ENCODE assay signal across 12 cellular contexts in the genomic region with DNA sequence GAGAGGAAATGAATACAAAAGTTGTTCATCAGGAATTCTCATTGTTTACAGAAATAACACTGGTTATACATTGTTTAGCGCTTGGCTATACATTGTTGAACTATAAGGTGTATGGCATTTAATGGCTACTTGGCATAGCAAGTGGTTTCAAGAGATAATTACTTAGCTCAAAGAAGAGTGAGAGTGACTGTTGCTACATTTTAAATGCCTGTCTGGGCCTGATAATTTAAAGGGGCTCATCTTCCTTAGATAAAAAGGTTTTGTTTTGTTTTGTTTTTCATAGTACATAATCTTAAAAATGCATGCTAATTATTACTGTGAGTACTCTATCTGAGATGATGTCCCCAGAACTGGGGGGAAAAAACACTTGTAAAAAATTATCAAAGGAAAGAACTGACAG. TPM values are rescaled to one million over a fixed set of nuclear protein-coding genes. Genes with fewer than 3 reads are reported as not detected.
DNase-seq lines count a peak whose midpoint lies in the region; ATAC-seq lines count a peak whose summit lies in the region.
"Had no signal": no experiment of that assay in that cellular context is flagged by ENCODE, and none has a peak within 500 bp of the region (broad histone marks: within the 10 kb centered on the region; RNA-seq: fewer than 3 reads in every experiment).

No MANE protein-coding gene starts in this region.

- peaks cover 46% of the 10 kb centered on the region for H3K4me1 Mint-ChIP-seq in activated T-cell treated with anti-CD3 and anti-CD28 coated beads, Interleukin-2, amount 50 U/mL, for 4 hours (ENCODE audit: low read depth)
- H3K4me1 Mint-ChIP-seq in activated naive CD8-positive, alpha-beta T cell treated with anti-CD3 and anti-CD28 coated beads for 36 hours: peaks cover 47% of the 10 kb centered on the region
- H3K4me1 Mint-ChIP-seq in memory B cell: peaks cover 24% of the 10 kb centered on the region

- peak overlapping the region; percentile 90 for H3K4me3 Mint-ChIP-seq in activated T-cell treated with anti-CD3 and anti-CD28 coated beads, Interleukin-2, amount 50 U/mL, for 4 hours
- H3K4me3 Mint-ChIP-seq in activated naive CD8-positive, alpha-beta T cell treated with anti-CD3 and anti-CD28 coated beads for 36 hours: peak overlapping the region; percentile 89
- no peak overlapping the region for H3K4me3 Mint-ChIP-seq in memory B cell

- H3K36me3 Mint-ChIP-seq in activated T-cell treated with anti-CD3 and anti-CD28 coated beads, Interleukin-2, amount 50 U/mL, for 4 hours (ENCODE audit: insufficient read depth): no peaks in the 10 kb centered on the region
- H3K36me3 Mint-ChIP-seq in activated naive CD8-positive, alpha-beta T cell treated with anti-CD3 and anti-CD28 coated beads for 36 hours: peaks cover 6% of the 10 kb centered on the region
- peaks cover 4% of the 10 kb centered on the region for H3K36me3 Mint-ChIP-seq in memory B cell

- DNase-seq in activated T-cell treated with anti-CD3 and anti-CD28 coated beads, Interleukin-2, amount 50 U/mL, for 4 hours: no peak
- no peak for DNase-seq in activated T-cell treated with anti-CD3 and anti-CD28 coated beads for 4 hours
- DNase-seq in activated naive CD8-positive, alpha-beta T cell treated with anti-CD3 and anti-CD28 coated beads for 36 hours: no peak
- no peak for DNase-seq in memory B cell (ENCODE audit: low spot score in 2 of 2)
- no peak for DNase-seq in DMS153 treated with DMSO at 0.1 percent for 48 hours (lab: John Stamatoyannopoulos, UW; ENCODE audit: unreplicated experiment)
- no peak for DNase-seq in putamen (ENCODE audit: low spot score)
- DNase-seq: activated CD4-positive, alpha-beta T cell treated with anti-CD3 and anti-CD28 coated beads, Interleukin-2, amount 10 ng/mL, durations not matched to agents 24 days and 14 days; H9; MM.1S had no signal

- H3K27me3 Mint-ChIP-seq in activated T-cell treated with anti-CD3 and anti-CD28 coated beads, Interleukin-2, amount 50 U/mL, for 4 hours (ENCODE audit: low read depth): no peaks in the 10 kb centered on the region
- H3K27me3 Mint-ChIP-seq in activated naive CD8-positive, alpha-beta T cell treated with anti-CD3 and anti-CD28 coated beads for 36 hours: no peaks in the 10 kb centered on the region
- H3K27me3 Mint-ChIP-seq in memory B cell: no peaks in the 10 kb centered on the region
- H3K27me3 Mint-ChIP-seq: activated CD4-positive, alpha-beta T cell treated with anti-CD3 and anti-CD28 coated beads, Interleukin-2, amount 10 ng/mL, durations not matched to agents 24 days and 14 days had no signal

- H3K27ac ChIP-seq in temporal lobe (ENCODE audit: low read depth, low read length): peak overlapping the region; percentile 17

- no peak for ATAC-seq in activated T-cell treated with anti-CD3 and anti-CD28 coated beads, Interleukin-2, amount 50 U/mL, for 4 hours
- ATAC-seq in memory B cell (ENCODE audit: low read depth) (no peak), HG03025 (IDR thresholded peaks at IDR 0.05; ENCODE audit: low FRiP score, unreplicated experiment) (no peak)

- H3K27ac Mint-ChIP-seq in activated naive CD8-positive, alpha-beta T cell treated with anti-CD3 and anti-CD28 coated beads for 36 hours: no peak overlapping the region
- peak overlapping the region; percentile 99 for H3K27ac Mint-ChIP-seq in memory B cell
- H3K27ac Mint-ChIP-seq: H9 had no signal

- H3K9me3 Mint-ChIP-seq in activated T-cell treated with anti-CD3 and anti-CD28 coated beads, Interleukin-2, amount 50 U/mL, for 4 hours: no peaks in the 10 kb centered on the region
- H3K9me3 Mint-ChIP-seq in activated naive CD8-positive, alpha-beta T cell treated with anti-CD3 and anti-CD28 coated beads for 36 hours: no peaks in the 10 kb centered on the region
- no peaks in the 10 kb centered on the region for H3K9me3 Mint-ChIP-seq in memory B cell
- H3K9me3 Mint-ChIP-seq: activated CD4-positive, alpha-beta T cell treated with anti-CD3 and anti-CD28 coated beads, Interleukin-2, amount 10 ng/mL, durations not matched to agents 24 days and 14 days; H9 had no signal

RNA-seq across cellular contexts. Expression of a gene that starts 1.5 kb away (rescaled TPM):
- total RNA-seq in activated T-cell treated with anti-CD3 and anti-CD28 coated beads, Interleukin-2, amount 50 U/mL, for 4 hours: 10 to 100 TPM; 13.1 to 18.2 (median 16.3) TPM
- total RNA-seq in activated naive CD8-positive, alpha-beta T cell treated with anti-CD3 and anti-CD28 coated beads for 36 hours: 10 to 100 TPM; 12.9 to 16.9 TPM
- total RNA-seq in temporal lobe: 12.8 TPM

RNA-seq across cellular contexts. Expression of a gene that starts 30.1 kb away (rescaled TPM):
- total RNA-seq in activated T-cell treated with anti-CD3 and anti-CD28 coated beads, Interleukin-2, amount 50 U/mL, for 4 hours: 10 to 100 TPM; 25.7 to 34.5 (median 27.9) TPM
- total RNA-seq in activated naive CD8-positive, alpha-beta T cell treated with anti-CD3 and anti-CD28 coated beads for 36 hours: 10 to 100 TPM; 29.2 to 32.3 TPM
- total RNA-seq in temporal lobe: 202 TPM

RNA-seq across cellular contexts. Expression of a gene that starts 52.0 kb away (rescaled TPM):
- total RNA-seq in activated T-cell treated with anti-CD3 and anti-CD28 coated beads, Interleukin-2, amount 50 U/mL, for 4 hours: 1 to 10 TPM in 1 of 3 donors, under 1 TPM in 2; 0.71 to 2.0 (median 0.96) TPM
- total RNA-seq in activated naive CD8-positive, alpha-beta T cell treated with anti-CD3 and anti-CD28 coated beads for 36 hours: not detected
- total RNA-seq in temporal lobe: 1.5 TPM
- total RNA-seq: activated CD4-positive, alpha-beta T cell treated with anti-CD3 and anti-CD28 coated beads, Interleukin-2, amount 10 ng/mL, durations not matched to agents 24 days and 14 days; NCI-H460 had no signal
